ENCODE assay signal across 9 cellular contexts in genomic region chr22:37079668-37080171, GRCh38. TPM values are rescaled to one million over a fixed set of nuclear protein-coding genes. Genes with fewer than 3 reads are reported as not detected.
DNase-seq lines count a peak whose midpoint lies in the region; ATAC-seq and TF ChIP-seq lines count a peak whose summit lies in the region.
"Had no signal": no experiment of that assay in that cellular context is flagged by ENCODE, and none has a peak within 500 bp of the region (broad histone marks: within the 10 kb centered on the region; RNA-seq: fewer than 3 reads in every experiment).

No MANE protein-coding gene starts in this region.

- no peaks in the 10 kb centered on the region for H3K9me3 ChIP-seq in left lung
- H3K9me3 ChIP-seq in smooth muscle cell (replicated peaks; ENCODE audit: low read depth): no peaks in the 10 kb centered on the region
- H3K9me3 ChIP-seq: ascending aorta had no signal

- intact Hi-C loops in left lung (cut with DNase I): loop anchor here in 1 of 2 donors (10.0 kb wide), 1 partner anchor 125 kb away; no protein-coding TSS in a partner anchor

- H3K36me3 Mint-ChIP-seq in activated T-cell treated with anti-CD3 and anti-CD28 coated beads, Interleukin-2, amount 50 U/mL, for 72 hours (ENCODE audit: insufficient read depth in 2 of 2): peaks cover 2 to 5% of the 10 kb centered on the region in 2 donors

- no peak overlapping the region for H3K9ac ChIP-seq in smooth muscle cell (ENCODE audit: low read depth)
- H3K9ac ChIP-seq: parathyroid adenoma had no signal

- H3K27me3 Mint-ChIP-seq in activated T-cell treated with anti-CD3 and anti-CD28 coated beads, Interleukin-2, amount 50 U/mL, for 72 hours (ENCODE audit: low read depth): peaks cover 11% of the 10 kb centered on the region

- no peaks in the 10 kb centered on the region for H3K79me2 ChIP-seq in smooth muscle cell (ENCODE audit: low read depth)
- H3K79me2 ChIP-seq: parathyroid adenoma had no signal

- no peaks in the 10 kb centered on the region for H4K20me1 ChIP-seq in smooth muscle cell (ENCODE audit: low read depth)

- H3K27me3 ChIP-seq in left lung (peaks cover 0 to 33% of the 10 kb centered on the region in 2 donors), smooth muscle cell (ENCODE audit: low read depth) (peaks cover 27% of the 10 kb centered on the region)
- H3K27me3 ChIP-seq: ascending aorta had no signal

- DNase-seq in T follicular helper cell (ENCODE audit: low read depth) (peak; percentile 81), left lung (peak; percentile 63 to 78), smooth muscle cell (lab: John Stamatoyannopoulos, UW; ENCODE audit: unreplicated experiment) (no peak), SK-N-DZ (ENCODE audit: low spot score) (no peak)
- peak; percentile 80 to 86 for DNase-seq in activated T-cell treated with anti-CD3 and anti-CD28 coated beads, Interleukin-2, amount 50 U/mL, for 72 hours
- peak; percentile 69 to 89 (median 84) for DNase-seq in stimulated activated naive CD4-positive, alpha-beta T cell (lab: John Stamatoyannopoulos, UW)

- H3K4me2 ChIP-seq in smooth muscle cell: no peak overlapping the region

- no peak overlapping the region for H2AFZ ChIP-seq in smooth muscle cell (ENCODE audit: low read depth)
- H2AFZ ChIP-seq: parathyroid adenoma had no signal

- no peaks in the 10 kb centered on the region for H3F3A ChIP-seq in smooth muscle cell (ENCODE audit: low read depth)

- peak overlapping the region; percentile 79 to 85 for H3K4me3 Mint-ChIP-seq in activated T-cell treated with anti-CD3 and anti-CD28 coated beads, Interleukin-2, amount 50 U/mL, for 72 hours

- peak; percentile 72 to 78 for ATAC-seq in activated T-cell treated with anti-CD3 and anti-CD28 coated beads, Interleukin-2, amount 50 U/mL, for 72 hours (replicated peaks in 1 of 2)
- peak; percentile 48 for ATAC-seq in left lung
- no peak for ATAC-seq in HG03432 (IDR thresholded peaks at IDR 0.05; ENCODE audit: unreplicated experiment)

- WGBS in smooth muscle cell (ENCODE audit: low lambda C conversion rate): 71% methylated on average over 15 of the region's 15 CpGs

- H3K27ac Mint-ChIP-seq in activated T-cell treated with anti-CD3 and anti-CD28 coated beads, Interleukin-2, amount 50 U/mL, for 72 hours: peak overlapping the region; percentile 100

- no peak for TF ChIP-seq CTCF in left lung (IDR thresholded peaks at IDR 0.05)
- no peak for TF ChIP-seq CTCF in smooth muscle cell (IDR thresholded peaks at IDR 0.05; ENCODE audit: borderline replicate concordance, insufficient read depth, poor library complexity, severe bottlenecking)

- H3K27ac ChIP-seq in left lung (peak overlapping the region in 1 of 2 donors; percentile 45), smooth muscle cell (ENCODE audit: low read depth) (no peak overlapping the region)
- H3K27ac ChIP-seq: ascending aorta, parathyroid adenoma had no signal

- H3K4me1 ChIP-seq in left lung (peaks cover 0 to 6% of the 10 kb centered on the region in 2 donors), smooth muscle cell (ENCODE audit: low read depth) (no peaks in the 10 kb centered on the region)
- H3K4me1 ChIP-seq: ascending aorta, parathyroid adenoma had no signal

- H3K36me3 ChIP-seq in left lung: no peaks in the 10 kb centered on the region
- H3K36me3 ChIP-seq in smooth muscle cell (ENCODE audit: low read depth): no peaks in the 10 kb centered on the region
- H3K36me3 ChIP-seq: ascending aorta had no signal

- H3K4me3 ChIP-seq in left lung: no peak overlapping the region
- H3K4me3 ChIP-seq in smooth muscle cell: no peak overlapping the region
- H3K4me3 ChIP-seq: ascending aorta had no signal

- H3K4me1 Mint-ChIP-seq in activated T-cell treated with anti-CD3 and anti-CD28 coated beads, Interleukin-2, amount 50 U/mL, for 72 hours (ENCODE audit: low read depth): peaks cover 80% of the 10 kb centered on the region

- H3K9me3 Mint-ChIP-seq in activated T-cell treated with anti-CD3 and anti-CD28 coated beads, Interleukin-2, amount 50 U/mL, for 72 hours: no peaks in the 10 kb centered on the region

RNA-seq across cellular contexts. Expression of gene KCTD17, which starts 28.2 kb away (rescaled TPM):
- 10 to 100 TPM; 27.9 to 30.1 TPM for total RNA-seq in activated T-cell treated with anti-CD3 and anti-CD28 coated beads, Interleukin-2, amount 50 U/mL, for 72 hours
- total RNA-seq in left lung (10 to 100 TPM; 20.5 to 22.2 TPM), smooth muscle cell (8.2 and 20.0 TPM in 2 replicates)
- 31.8 and 36.9 TPM in 2 replicates for polyA plus RNA-seq in smooth muscle cell
- polyA plus RNA-seq in SK-N-DZ (2014; cell fraction: cytosol; rRNA removed): 33.0 and 37.2 TPM in 2 replicates
- 59.0 and 63.0 TPM in 2 replicates for polyA plus RNA-seq in SK-N-DZ (2014; cell fraction: nucleus; rRNA removed)

RNA-seq across cellular contexts. Expression of gene TMPRSS6, which starts 29.8 kb away (rescaled TPM):
- 10 to 100 TPM; 26.8 to 59.4 TPM for total RNA-seq in activated T-cell treated with anti-CD3 and anti-CD28 coated beads, Interleukin-2, amount 50 U/mL, for 72 hours
- total RNA-seq in left lung (1 to 10 TPM in 1 of 2 donors, not detected in 1; 1.5 TPM), smooth muscle cell (not detected in 2 replicates)
- polyA plus RNA-seq in smooth muscle cell: 0.69 TPM in 1 of 2 replicates, not detected in the other
- not detected in 2 replicates for polyA plus RNA-seq in SK-N-DZ (2014; cell fraction: cytosol; rRNA removed)
- polyA plus RNA-seq in SK-N-DZ (2014; cell fraction: nucleus; rRNA removed): not detected in 2 replicates
- total RNA-seq: ascending aorta had no signal

Comparison
In these comparisons a context has a peak if more than half of its experiments do, and no peak if none do; other contexts are left out.
1. DNase-seq: peak in T follicular helper cell (single experiment), activated T-cell treated with anti-CD3 and anti-CD28 coated beads, Interleukin-2, amount 50 U/mL, for 72 hours (2 of 2), left lung (2 of 2) and stimulated activated naive CD4-positive, alpha-beta T cell (6 of 6); none in smooth muscle cell (single experiment) and SK-N-DZ (single experiment).
2. RNA of gene TMPRSS6, which starts 29.8 kb away (total RNA-seq): 26.8 to 59.4 TPM in activated T-cell treated with anti-CD3 and anti-CD28 coated beads, Interleukin-2, amount 50 U/mL, for 72 hours; 1.5 TPM in left lung and not detected in smooth muscle cell; every median in the first group is over 10 times any median in the second.